ENCODE assay signal across 8 cellular contexts in the genomic region with DNA sequence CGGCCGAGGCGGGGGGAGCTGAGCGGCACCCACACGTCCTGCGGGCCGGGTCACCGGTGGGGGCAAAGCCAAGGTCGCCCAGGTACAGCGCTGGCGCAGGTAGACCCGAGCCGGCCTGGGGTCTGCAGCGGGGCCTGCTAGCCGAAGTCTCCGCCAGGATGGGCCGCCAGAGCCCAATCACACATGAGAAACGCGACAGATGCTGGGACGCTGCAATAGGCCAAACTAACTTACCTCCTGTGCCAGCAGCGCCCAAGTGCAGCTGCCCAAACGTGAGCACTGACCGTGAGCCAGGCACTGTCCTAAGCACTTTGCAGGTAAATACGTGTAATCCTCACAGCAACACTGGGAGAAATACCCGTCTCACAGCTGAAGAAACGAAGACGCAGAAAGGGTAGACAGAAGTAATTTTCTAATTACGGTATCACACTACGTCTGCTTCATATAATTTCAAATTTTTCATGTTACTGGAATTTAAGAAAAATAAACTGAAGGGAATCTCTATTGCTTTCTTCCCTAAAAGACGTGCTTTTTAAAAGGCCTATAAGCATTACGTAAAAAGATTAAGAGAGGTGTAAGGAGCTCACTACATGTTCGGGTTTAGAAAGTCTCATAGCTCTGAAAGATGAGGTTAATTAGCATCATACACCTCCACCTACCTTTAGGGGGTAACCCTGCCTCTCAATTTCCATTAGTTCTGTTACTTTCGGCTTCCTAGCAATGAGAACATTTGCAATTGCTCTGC.
DNase-seq lines count a peak whose midpoint lies in the region; ATAC-seq and TF ChIP-seq lines count a peak whose summit lies in the region.
"Had no signal": no experiment of that assay in that cellular context is flagged by ENCODE, and none has a peak within 500 bp of the region (broad histone marks: within the 10 kb centered on the region; RNA-seq: fewer than 3 reads in every experiment).

No MANE protein-coding gene starts in this region.

- no peaks in the 10 kb centered on the region for H3K4me1 ChIP-seq in HEK293 (ENCODE audit: control insufficient read depth, insufficient read depth, low read length)
- H3K4me1 ChIP-seq in effector memory CD4-positive, alpha-beta T cell (ENCODE audit: control insufficient read depth, insufficient read depth, low read length, poor library complexity, severe bottlenecking) = no peaks in the 10 kb centered on the region

- H3K36me3 ChIP-seq in HEK293 (ENCODE audit: control insufficient read depth in 2 of 2, insufficient read depth in 1 of 2, low read length in 2 of 2) = no peaks in the 10 kb centered on the region
- H3K36me3 ChIP-seq in effector memory CD4-positive, alpha-beta T cell (ENCODE audit: control insufficient read depth, insufficient read depth, low read length) = no peaks in the 10 kb centered on the region

- peaks cover 4% of the 10 kb centered on the region for H3K27me3 ChIP-seq in effector memory CD4-positive, alpha-beta T cell (replicated peaks; ENCODE audit: control insufficient read depth, insufficient read depth, low read length, poor library complexity, severe bottlenecking)

- CTCF ChIA-PET in HEK293 (lab: Yijun Ruan, JAX) = interaction anchor here (0.6 to 1.4 kb wide), 7 partner anchors 45 to 1385 kb away, joined by 3 to 6 read pairs (median 5); no protein-coding TSS in a partner anchor
- CTCF ChIA-PET in RWPE1 (lab: Yijun Ruan, JAX) = interaction anchor here (0.6 to 1.2 kb wide), 2 partner anchors 177 to 433 kb away, joined by 4 to 9 read pairs; no protein-coding TSS in a partner anchor

- DNase-seq in RWPE1 (ENCODE audit: low spot score) (no peak), foreskin fibroblast (peak in 1 of 2 donors; percentile 31), retina (peak; percentile 50), NCI-H1694 (lab: John Stamatoyannopoulos, UW) (no peak)
- no peak for DNase-seq in effector memory CD4-positive, alpha-beta T cell

- TF ChIP-seq CTCF in HEK293 (tag by site-specific recombination; IDR thresholded peaks at IDR 0.05) (no peak), RWPE1 (conservative IDR thresholded peaks at IDR 0.05; ENCODE audit: low read depth) (no peak), foreskin fibroblast (IDR thresholded peaks at IDR 0.05; ENCODE audit: low read depth, low read length) (no peak)

- POLR2A ChIA-PET in HEK293 (lab: Yijun Ruan, JAX) (interaction anchor here (0.9 kb wide), 1 partner anchor 71 kb away, joined by 3 read pairs; no protein-coding TSS in a partner anchor), RWPE1 (lab: Yijun Ruan, JAX; ENCODE audit: low non-redundant PET) (no interaction called here)

- H3K4me3 ChIP-seq in HEK293 (ENCODE audit: low read depth, low read length) (peak overlapping the region; percentile 38), foreskin fibroblast (ENCODE audit: low read depth in 1 of 2, low read length in 2 of 2) (peak overlapping the region; percentile 52 to 77)
- no peak overlapping the region for H3K4me3 ChIP-seq in effector memory CD4-positive, alpha-beta T cell (ENCODE audit: insufficient read depth, low read depth, low read length, poor library complexity, severe bottlenecking)

- no peaks in the 10 kb centered on the region for H3K9me3 ChIP-seq in HEK293 (ENCODE audit: control insufficient read depth, insufficient read depth, low read depth, low read length)
- no peaks in the 10 kb centered on the region for H3K9me3 ChIP-seq in effector memory CD4-positive, alpha-beta T cell (ENCODE audit: control insufficient read depth, low read length)

- ATAC-seq in HG02571 (IDR thresholded peaks at IDR 0.05; ENCODE audit: unreplicated experiment) = no peak

- H3K27ac ChIP-seq in HEK293 (ENCODE audit: extremely low read depth, low read depth, low read length) (peak overlapping the region; percentile 77; the same call in 1 of the 2 replicates), RWPE1 (peak overlapping the region; percentile 65)
- no peak overlapping the region for H3K27ac ChIP-seq in effector memory CD4-positive, alpha-beta T cell (ENCODE audit: insufficient read depth, low read length, poor library complexity, severe bottlenecking)
- H3K27ac ChIP-seq: VCaP had no signal

TF ChIP-seq in HEK293, 187 proteins besides CTCF, POLR2A, EP300 and RAD21:
- TF ChIP-seq, protein P1, sequence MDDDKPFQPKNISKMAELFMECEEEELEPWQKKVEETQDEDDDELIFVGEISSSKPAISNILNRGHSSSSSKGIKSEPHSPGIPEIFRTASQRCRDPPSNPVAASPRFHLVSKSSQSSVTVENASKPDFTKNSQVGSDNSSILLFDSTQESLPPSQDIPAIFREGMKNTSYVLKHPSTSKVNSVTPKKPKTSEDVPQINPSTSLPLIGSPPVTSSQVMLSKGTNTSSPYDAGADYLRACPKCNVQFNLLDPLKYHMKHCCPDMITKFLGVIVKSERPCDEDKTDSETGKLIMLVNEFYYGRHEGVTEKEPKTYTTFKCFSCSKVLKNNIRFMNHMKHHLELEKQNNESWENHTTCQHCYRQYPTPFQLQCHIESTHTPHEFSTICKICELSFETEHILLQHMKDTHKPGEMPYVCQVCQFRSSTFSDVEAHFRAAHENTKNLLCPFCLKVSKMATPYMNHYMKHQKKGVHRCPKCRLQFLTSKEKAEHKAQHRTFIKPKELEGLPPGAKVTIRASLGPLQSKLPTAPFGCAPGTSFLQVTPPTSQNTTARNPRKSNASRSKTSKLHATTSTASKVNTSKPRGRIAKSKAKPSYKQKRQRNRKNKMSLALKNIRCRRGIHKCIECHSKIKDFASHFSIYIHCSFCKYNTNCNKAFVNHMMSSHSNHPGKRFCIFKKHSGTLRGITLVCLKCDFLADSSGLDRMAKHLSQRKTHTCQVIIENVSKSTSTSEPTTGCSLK (tag by site-specific recombination; IDR thresholded peaks at IDR 0.05) = no peak
- TF ChIP-seq ZNF600 (tag by site-specific recombination; IDR thresholded peaks at IDR 0.05) = no peak
- TF ChIP-seq, protein P2, sequence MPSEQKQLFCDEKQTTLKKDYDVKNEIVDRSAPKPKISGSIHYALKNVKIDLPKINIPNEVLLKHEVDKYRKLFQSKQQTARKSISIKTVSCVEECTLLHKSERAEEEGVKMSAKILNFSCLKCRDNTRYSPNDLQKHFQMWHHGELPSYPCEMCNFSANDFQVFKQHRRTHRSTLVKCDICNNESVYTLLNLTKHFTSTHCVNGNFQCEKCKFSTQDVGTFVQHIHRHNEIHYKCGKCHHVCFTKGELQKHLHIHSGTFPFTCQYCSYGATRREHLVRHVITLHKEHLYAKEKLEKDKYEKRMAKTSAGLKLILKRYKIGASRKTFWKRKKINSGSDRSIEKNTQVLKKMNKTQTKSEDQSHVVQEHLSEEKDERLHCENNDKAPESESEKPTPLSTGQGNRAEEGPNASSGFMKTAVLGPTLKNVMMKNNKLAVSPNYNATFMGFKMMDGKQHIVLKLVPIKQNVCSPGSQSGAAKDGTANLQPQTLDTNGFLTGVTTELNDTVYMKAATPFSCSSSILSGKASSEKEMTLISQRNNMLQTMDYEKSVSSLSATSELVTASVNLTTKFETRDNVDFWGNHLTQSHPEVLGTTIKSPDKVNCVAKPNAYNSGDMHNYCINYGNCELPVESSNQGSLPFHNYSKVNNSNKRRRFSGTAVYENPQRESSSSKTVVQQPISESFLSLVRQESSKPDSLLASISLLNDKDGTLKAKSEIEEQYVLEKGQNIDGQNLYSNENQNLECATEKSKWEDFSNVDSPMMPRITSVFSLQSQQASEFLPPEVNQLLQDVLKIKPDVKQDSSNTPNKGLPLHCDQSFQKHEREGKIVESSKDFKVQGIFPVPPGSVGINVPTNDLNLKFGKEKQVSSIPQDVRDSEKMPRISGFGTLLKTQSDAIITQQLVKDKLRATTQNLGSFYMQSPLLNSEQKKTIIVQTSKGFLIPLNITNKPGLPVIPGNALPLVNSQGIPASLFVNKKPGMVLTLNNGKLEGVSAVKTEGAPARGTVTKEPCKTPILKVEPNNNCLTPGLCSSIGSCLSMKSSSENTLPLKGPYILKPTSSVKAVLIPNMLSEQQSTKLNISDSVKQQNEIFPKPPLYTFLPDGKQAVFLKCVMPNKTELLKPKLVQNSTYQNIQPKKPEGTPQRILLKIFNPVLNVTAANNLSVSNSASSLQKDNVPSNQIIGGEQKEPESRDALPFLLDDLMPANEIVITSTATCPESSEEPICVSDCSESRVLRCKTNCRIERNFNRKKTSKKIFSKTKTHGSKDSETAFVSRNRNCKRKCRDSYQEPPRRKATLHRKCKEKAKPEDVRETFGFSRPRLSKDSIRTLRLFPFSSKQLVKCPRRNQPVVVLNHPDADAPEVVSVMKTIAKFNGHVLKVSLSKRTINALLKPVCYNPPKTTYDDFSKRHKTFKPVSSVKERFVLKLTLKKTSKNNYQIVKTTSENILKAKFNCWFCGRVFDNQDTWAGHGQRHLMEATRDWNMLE (tag by site-specific recombination; conservative IDR thresholded peaks at IDR 0.05; ENCODE audit: low read depth) = no peak
- TF ChIP-seq ZNF133 (tag by site-specific recombination; IDR thresholded peaks at IDR 0.05) = no peak
- TF ChIP-seq SETDB1 (IDR thresholded peaks at IDR 0.05; ENCODE audit: insufficient read length, low read length) = peak; percentile 21
TF ChIP-seq in HEK293: peak in this region for 1.
